In the genomic region with DNA sequence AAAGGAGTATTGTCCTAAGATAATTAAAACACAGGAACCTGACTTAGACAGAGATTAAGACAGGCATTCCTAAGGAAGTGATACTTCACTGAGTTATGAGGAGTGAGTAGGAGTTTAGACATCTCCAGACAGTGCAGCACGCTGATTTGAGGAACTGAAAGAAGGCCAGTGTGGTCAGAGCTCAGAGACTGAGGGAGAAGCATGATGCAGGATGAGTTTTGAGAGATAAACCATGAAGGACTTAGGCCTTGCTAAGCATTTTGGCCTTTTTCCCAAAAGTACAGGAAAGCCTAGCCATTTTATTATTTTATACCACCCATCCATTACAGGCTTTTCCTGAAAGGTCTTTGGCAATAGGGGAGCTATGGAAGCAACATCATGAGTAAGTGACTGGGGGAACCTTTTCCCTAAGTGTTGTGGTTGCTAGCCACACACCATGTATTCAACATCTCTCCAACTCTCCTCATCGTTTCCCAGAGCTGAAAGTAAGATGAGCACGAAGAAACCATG, we compare ENCODE assay signal across 1 cellular context.
TF ChIP-seq lines count a peak whose summit lies in the region.

No MANE protein-coding gene starts in this region.

TF ChIP-seq in SK-N-SH, 30 proteins besides CTCF, POLR2A, EP300 and RAD21 (continued from another document):
- TF ChIP-seq, protein P1, sequence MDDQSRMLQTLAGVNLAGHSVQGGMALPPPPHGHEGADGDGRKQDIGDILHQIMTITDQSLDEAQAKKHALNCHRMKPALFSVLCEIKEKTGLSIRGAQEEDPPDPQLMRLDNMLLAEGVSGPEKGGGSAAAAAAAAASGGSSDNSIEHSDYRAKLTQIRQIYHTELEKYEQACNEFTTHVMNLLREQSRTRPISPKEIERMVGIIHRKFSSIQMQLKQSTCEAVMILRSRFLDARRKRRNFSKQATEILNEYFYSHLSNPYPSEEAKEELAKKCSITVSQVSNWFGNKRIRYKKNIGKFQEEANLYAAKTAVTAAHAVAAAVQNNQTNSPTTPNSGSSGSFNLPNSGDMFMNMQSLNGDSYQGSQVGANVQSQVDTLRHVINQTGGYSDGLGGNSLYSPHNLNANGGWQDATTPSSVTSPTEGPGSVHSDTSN (IDR thresholded peaks at IDR 0.05): peak; percentile 85
- TF ChIP-seq JUND (IDR thresholded peaks at IDR 0.05): peak; percentile 61
- TF ChIP-seq REST (IDR thresholded peaks at IDR 0.05; ENCODE audit: low read depth, low read length): no peak
